9 cellular contexts compared by ENCODE assay signal in genomic region chr2:113692698-113693428, GRCh38.
DNase-seq lines count a peak whose midpoint lies in the region; ATAC-seq, FAIRE-seq and TF ChIP-seq lines count a peak whose summit lies in the region.
"Had no signal": no experiment of that assay in that cellular context is flagged by ENCODE, and none has a peak within 500 bp of the region (broad histone marks: within the 10 kb centered on the region; RNA-seq: fewer than 3 reads in every experiment).

No MANE protein-coding gene starts in this region.

- no peak for TF ChIP-seq POLR2A in HepG2 (IDR thresholded peaks at IDR 0.05; ENCODE audit: insufficient read depth in 1 of 2, low read depth in 2 of 2, low read length in 2 of 2)

- no TSS peak for BruUV-seq in HepG2 (replicated peaks; lab: Mats Ljungman, UMichigan)

- peak in 3 of 5 donors; percentile 13 to 22 (median 14) for DNase-seq in CD4-positive, alpha-beta memory T cell
- no peak for DNase-seq in HepG2 (ENCODE audit: low spot score)
- DNase-seq in SK-N-SH: no peak
- no peak for DNase-seq in BE2C
- no peak for DNase-seq in amniotic stem cell (lab: John Stamatoyannopoulos, UW)

- 52% methylated on average over 3 of the region's 3 CpGs for WGBS in HepG2 (ENCODE audit: low lambda C conversion rate)
- 46% methylated on average over 3 of the region's 3 CpGs for WGBS in SK-N-SH (ENCODE audit: low lambda C conversion rate)

- no peaks in the 10 kb centered on the region for H3K9me2 ChIP-seq in SK-N-SH

- H3K4me2 ChIP-seq in HepG2 (ENCODE audit: low read depth, low read length) (no peak overlapping the region), SK-N-SH (no peak overlapping the region)

- intact Hi-C loops in CD4-positive, alpha-beta memory T cell (cut with micrococcal nuclease): loop anchor here (10.0 kb wide), 1 partner anchor 88 kb away; no protein-coding TSS in a partner anchor
- intact Hi-C loops in HepG2 (cut with micrococcal nuclease; ENCODE audit: unreplicated experiment): no loop called here

- no peak overlapping the region for H3K4me3 ChIP-seq in CD4-positive, alpha-beta memory T cell (ENCODE audit: low read length in 2 of 2)
- H3K4me3 ChIP-seq in HepG2 (replicated peaks in 1 of 3; ENCODE audit: insufficient read depth in 1 of 3, low read depth in 2 of 3, low read length in 3 of 3): no peak overlapping the region
- H3K4me3 ChIP-seq in SK-N-SH (ENCODE audit: low read depth in 2 of 2, low read length in 1 of 2): no peak overlapping the region
- H3K4me3 ChIP-seq in BE2C (ENCODE audit: low read depth, low read length): no peak overlapping the region
- H3K4me3 ChIP-seq: SJSA1 had no signal

- ATAC-seq in GM19438 (IDR thresholded peaks at IDR 0.05; ENCODE audit: low read depth, unreplicated experiment): peak; percentile 63
- ATAC-seq in HG03342 (IDR thresholded peaks at IDR 0.05; ENCODE audit: unreplicated experiment): peak; percentile 81
- ATAC-seq in activated T-helper 17 cell treated with anti-CD3 and anti-CD28 coated beads, Interleukin-2, amount 50 U/mL, for 72 hours (replicated peaks): peak; percentile 86
- ATAC-seq in HepG2: no peak

- no peaks in the 10 kb centered on the region for H3K36me3 ChIP-seq in CD4-positive, alpha-beta memory T cell (ENCODE audit: insufficient read depth, low read length)
- H3K36me3 ChIP-seq in HepG2 (replicated peaks in 1 of 2; ENCODE audit: control insufficient read depth in 1 of 2, insufficient read depth in 2 of 2, low read length in 2 of 2) (no peaks in the 10 kb centered on the region), SK-N-SH (replicated peaks in 1 of 2; ENCODE audit: control insufficient read depth in 1 of 2, insufficient read depth in 2 of 2, low read length in 1 of 2) (no peaks in the 10 kb centered on the region), BE2C (no peaks in the 10 kb centered on the region)
- H3K36me3 ChIP-seq: SJSA1 had no signal

- peaks cover 15 to 26% (median 20%) of the 10 kb centered on the region in 4 donors for H3K4me1 Mint-ChIP-seq in CD4-positive, alpha-beta memory T cell
- H3K4me1 Mint-ChIP-seq in activated T-helper 17 cell treated with anti-CD3 and anti-CD28 coated beads, Interleukin-2, amount 50 U/mL, for 72 hours: peaks cover 12% of the 10 kb centered on the region

- no peaks in the 10 kb centered on the region for H3F3A ChIP-seq in SK-N-SH (replicated peaks; ENCODE audit: insufficient read depth)

- FAIRE-seq in HepG2 (lab: Jason Lieb, UNC): no peak

- no peaks in the 10 kb centered on the region for H3K9me3 ChIP-seq in CD4-positive, alpha-beta memory T cell (ENCODE audit: control insufficient read depth in 1 of 2, low read length in 2 of 2)
- H3K9me3 ChIP-seq in HepG2 (ENCODE audit: low read length) (no peaks in the 10 kb centered on the region), SK-N-SH (no peaks in the 10 kb centered on the region), BE2C (no peaks in the 10 kb centered on the region)
- H3K9me3 ChIP-seq: SJSA1 had no signal

- no peak for TF ChIP-seq EP300 in HepG2 (IDR thresholded peaks at IDR 0.05; ENCODE audit: low read depth in 2 of 2, low read length in 2 of 2)
- no peak for TF ChIP-seq EP300 in HepG2 (CRISPR knock-in tag; IDR thresholded peaks at IDR 0.05; ENCODE audit: borderline replicate concordance)
- no peak for TF ChIP-seq EP300 in SK-N-SH (IDR thresholded peaks at IDR 0.05; ENCODE audit: borderline replicate concordance in 1 of 2, low read depth in 1 of 2, low read length in 1 of 2)

- in situ Hi-C loops in HepG2 (cut with HindIII; ENCODE audit: extremely low pct_ligation_motif_present, low pct_unique_long_range_greater_than_20kb): no loop called here

- CTCF ChIA-PET in CD4-positive, alpha-beta memory T cell (lab: Charles Lee; ENCODE audit: partially characterized antibody): interaction anchor here (0.6 kb wide), 1 partner anchor 77 kb away, joined by 3 read pairs; no protein-coding TSS in a partner anchor
- CTCF ChIA-PET in HepG2 (lab: Yijun Ruan, JAX; ENCODE audit: low intra/inter-chr PET ratio, low total read pairs) (no interaction called here), SK-N-SH (lab: Yijun Ruan, JAX) (no interaction called here)

- H3K27ac ChIP-seq in CD4-positive, alpha-beta memory T cell (ENCODE audit: low read depth, low read length): no peak overlapping the region
- H3K27ac ChIP-seq in HepG2 (ENCODE audit: extremely low read length, insufficient read depth, low read length): no peak overlapping the region
- H3K27ac ChIP-seq in SK-N-SH (ENCODE audit: low read depth in 2 of 2, low read length in 1 of 2): no peak overlapping the region
- H3K27ac ChIP-seq: SJSA1 had no signal

- TF ChIP-seq CTCF in HepG2 (CRISPR knock-in tag; IDR thresholded peaks at IDR 0.05) (no peak), SK-N-SH (IDR thresholded peaks at IDR 0.05) (no peak), BE2C (IDR thresholded peaks at IDR 0.05; ENCODE audit: low read depth, low read length) (no peak)

- H3K9me3 Mint-ChIP-seq in CD4-positive, alpha-beta memory T cell: peaks cover 0 to 2% (median 0%) of the 10 kb centered on the region in 8 donors
- no peaks in the 10 kb centered on the region for H3K9me3 Mint-ChIP-seq in activated T-helper 17 cell treated with anti-CD3 and anti-CD28 coated beads, Interleukin-2, amount 50 U/mL, for 72 hours

- POLR2A ChIA-PET in CD4-positive, alpha-beta memory T cell (lab: Charles Lee; ENCODE audit: partially characterized antibody): interaction anchor here (1.0 kb wide), 1 partner anchor 89 kb away, joined by 4 read pairs; no protein-coding TSS in a partner anchor
- POLR2A ChIA-PET in HepG2 (lab: Yijun Ruan, JAX) (no interaction called here), SK-N-SH (lab: Yijun Ruan, JAX) (no interaction called here)

- H3K36me3 Mint-ChIP-seq in CD4-positive, alpha-beta memory T cell: no peaks in the 10 kb centered on the region
- H3K36me3 Mint-ChIP-seq in activated T-helper 17 cell treated with anti-CD3 and anti-CD28 coated beads, Interleukin-2, amount 50 U/mL, for 72 hours (ENCODE audit: low read depth): peaks cover 7% of the 10 kb centered on the region

- no peaks in the 10 kb centered on the region for H4K20me1 ChIP-seq in HepG2 (ENCODE audit: insufficient read depth, low read length)
- H4K20me1 ChIP-seq in SK-N-SH (ENCODE audit: insufficient read depth): no peaks in the 10 kb centered on the region

- H3K27ac Mint-ChIP-seq in CD4-positive, alpha-beta memory T cell: peak overlapping the region; percentile 76 to 90 (median 83)
- peak overlapping the region; percentile 95 for H3K27ac Mint-ChIP-seq in activated T-helper 17 cell treated with anti-CD3 and anti-CD28 coated beads, Interleukin-2, amount 50 U/mL, for 72 hours

- H3K4me3 Mint-ChIP-seq in CD4-positive, alpha-beta memory T cell: peak overlapping the region; percentile 66 to 90 (median 82)
- peak overlapping the region; percentile 79 for H3K4me3 Mint-ChIP-seq in activated T-helper 17 cell treated with anti-CD3 and anti-CD28 coated beads, Interleukin-2, amount 50 U/mL, for 72 hours

- no peaks in the 10 kb centered on the region for H3K27me3 Mint-ChIP-seq in CD4-positive, alpha-beta memory T cell
- H3K27me3 Mint-ChIP-seq in activated T-helper 17 cell treated with anti-CD3 and anti-CD28 coated beads, Interleukin-2, amount 50 U/mL, for 72 hours: no peaks in the 10 kb centered on the region

- no peaks in the 10 kb centered on the region for H3K27me3 ChIP-seq in CD4-positive, alpha-beta memory T cell (ENCODE audit: insufficient read depth, low read length)
- no peaks in the 10 kb centered on the region for H3K27me3 ChIP-seq in HepG2 (ENCODE audit: control insufficient read depth in 1 of 2, insufficient read depth in 2 of 2, low read length in 2 of 2)
- no peaks in the 10 kb centered on the region; the same call in 1 of the 2 replicates for H3K27me3 ChIP-seq in SK-N-SH (ENCODE audit: insufficient read depth)
- no peaks in the 10 kb centered on the region for H3K27me3 ChIP-seq in BE2C
- H3K27me3 ChIP-seq: SJSA1 had no signal

- H2AFZ ChIP-seq in HepG2 (ENCODE audit: low read length) (no peak overlapping the region), SK-N-SH (ENCODE audit: low read depth) (no peak overlapping the region)

- no peak overlapping the region for H3K9ac ChIP-seq in HepG2 (ENCODE audit: insufficient read depth, low read depth, low read length)
- no peak overlapping the region for H3K9ac ChIP-seq in SK-N-SH

- H3K4me1 ChIP-seq in CD4-positive, alpha-beta memory T cell (ENCODE audit: insufficient read depth, low read length): peaks cover 25% of the 10 kb centered on the region
- no peaks in the 10 kb centered on the region for H3K4me1 ChIP-seq in HepG2 (ENCODE audit: insufficient read depth, low read length)
- no peaks in the 10 kb centered on the region for H3K4me1 ChIP-seq in SK-N-SH (ENCODE audit: control insufficient read depth in 1 of 2, insufficient read depth in 2 of 2, low read depth in 1 of 2, low read length in 1 of 2)
- no peaks in the 10 kb centered on the region for H3K4me1 ChIP-seq in BE2C
- H3K4me1 ChIP-seq: SJSA1 had no signal

- TF ChIP-seq RAD21 in HepG2 (CRISPR knock-in tag; IDR thresholded peaks at IDR 0.05) (no peak), SK-N-SH (IDR thresholded peaks at IDR 0.05; ENCODE audit: low read length) (no peak)

- no peaks in the 10 kb centered on the region for H3K79me2 ChIP-seq in HepG2 (ENCODE audit: insufficient read depth, low read length)
- no peaks in the 10 kb centered on the region for H3K79me2 ChIP-seq in SK-N-SH (ENCODE audit: insufficient read depth)

TF ChIP-seq in HepG2, 621 proteins besides CTCF, POLR2A, EP300 and RAD21 (continues in another document):
- TF ChIP-seq KLF12 (CRISPR knock-in tag; IDR thresholded peaks at IDR 0.05; ENCODE audit: borderline replicate concordance): no peak
- no peak for TF ChIP-seq FLYWCH1 (CRISPR knock-in tag; IDR thresholded peaks at IDR 0.05)

TF ChIP-seq in SK-N-SH, 30 proteins besides CTCF, POLR2A, EP300 and RAD21 (continues in another document):
- TF ChIP-seq MEF2A (IDR thresholded peaks at IDR 0.05; ENCODE audit: borderline replicate concordance, low read depth) (no peak), SIN3A (IDR thresholded peaks at IDR 0.05; ENCODE audit: borderline replicate concordance, low read depth, low read length) (no peak), FOXJ3 (CRISPR knock-in tag; IDR thresholded peaks at IDR 0.05) (no peak), TCF12 (IDR thresholded peaks at IDR 0.05) (no peak), TEAD4 (IDR thresholded peaks at IDR 0.05; ENCODE audit: borderline replicate concordance, insufficient read depth) (no peak), MAX (IDR thresholded peaks at IDR 0.05; ENCODE audit: low read depth) (no peak), NRF1 (IDR thresholded peaks at IDR 0.05; ENCODE audit: low read depth, low read length) (no peak), YY1 (IDR thresholded peaks at IDR 0.05; ENCODE audit: low read depth) (no peak)

Comparison
In these comparisons a context has a peak if more than half of its experiments do, and no peak if none do; other contexts are left out.
1. DNase-seq: peak in CD4-positive, alpha-beta memory T cell (3 of 5); none in HepG2 (single experiment), SK-N-SH (single experiment), BE2C (single experiment) and amniotic stem cell (single experiment).